In the genomic region with DNA sequence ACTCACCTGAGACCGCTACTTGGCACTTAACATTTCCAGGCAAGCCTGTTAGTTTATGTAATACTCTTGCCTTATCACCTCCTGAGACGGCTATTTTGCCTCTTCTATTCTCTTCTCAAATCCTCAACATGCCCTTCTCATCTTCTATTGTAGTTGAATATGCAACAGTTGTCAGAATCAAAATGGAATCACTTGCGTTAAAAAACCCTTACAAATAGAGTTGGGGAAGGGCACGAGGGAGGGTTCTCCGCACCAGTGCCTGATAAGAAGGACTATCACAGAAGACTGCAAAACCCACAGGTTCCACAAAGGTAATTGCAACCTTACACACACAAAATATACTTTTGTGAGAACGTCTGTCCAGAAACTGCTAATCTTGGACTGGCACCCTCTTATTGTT, we compare ENCODE assay signal across 25 cellular contexts.
"Had no signal": no experiment of that assay in that cellular context is flagged by ENCODE, and none has a peak within 500 bp of the region (broad histone marks: within the 10 kb centered on the region; RNA-seq: fewer than 3 reads in every experiment).

No MANE protein-coding gene starts in this region.

- ATAC-seq: effector memory CD8-positive, alpha-beta T cell; esophagus mucosa; gastrocnemius medialis; heart right ventricle; left cardiac atrium; left lung; left ventricle myocardium superior; lower lobe of right lung had no signal

- FAIRE-seq: endometrium, islet of Langerhans, keratinocyte had no signal

- H3K4me1 ChIP-seq: colonic mucosa, esophagus squamous epithelium, gastrocnemius medialis, heart right ventricle, left lung, lower lobe of right lung had no signal

- H3K9me3 ChIP-seq: colonic mucosa, esophagus squamous epithelium, gastrocnemius medialis, left lung, lower lobe of right lung had no signal

- H3K36me3 ChIP-seq: colonic mucosa, esophagus squamous epithelium, gastrocnemius medialis, heart right ventricle, left lung, lower lobe of right lung had no signal

- H3K4me3 ChIP-seq: colonic mucosa, esophagus squamous epithelium, gastrocnemius medialis, heart right ventricle, left lung, lower lobe of right lung had no signal

- H3K27ac ChIP-seq: colonic mucosa, epithelial cell of prostate, esophagus squamous epithelium, gastrocnemius medialis, heart right ventricle, left lung, lower lobe of right lung had no signal

- DNase-seq: colonic mucosa; cortex of kidney; effector CD8-positive, alpha-beta T cell; effector memory CD8-positive, alpha-beta T cell; endodermal cell; erythroblast; esophagus squamous epithelium; foreskin fibroblast; foreskin melanocyte; gastrocnemius medialis; glutamatergic neuron; head of caudate nucleus; heart right ventricle; hippocampal formation; left cardiac atrium; left lung; left ventricle myocardium superior; lower lobe of right lung; mesenchymal stem cell; midbrain had no signal

- H3K27me3 ChIP-seq: colonic mucosa had no signal
